In the genomic region with DNA sequence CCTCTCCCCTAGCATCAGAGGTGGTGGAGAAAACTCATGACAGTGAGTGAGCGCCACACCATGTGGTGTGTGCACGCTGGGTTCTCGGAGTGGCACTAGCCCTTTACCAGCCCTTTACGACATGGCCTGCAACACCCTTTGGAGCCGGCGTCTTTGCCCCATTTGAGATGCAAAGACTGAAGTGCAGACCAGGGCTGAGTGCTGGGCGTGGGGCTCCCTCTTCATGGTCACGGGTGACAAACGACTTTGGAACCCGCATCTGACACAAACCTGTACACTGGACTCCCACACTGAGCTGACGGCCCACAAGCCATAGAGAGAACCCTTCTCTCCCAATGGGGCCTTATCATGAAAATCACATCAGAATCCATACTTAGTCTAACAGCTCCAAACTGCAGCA, we compare ENCODE assay signal across 35 cellular contexts.
"Had no signal": no experiment of that assay in that cellular context is flagged by ENCODE, and none has a peak within 500 bp of the region (broad histone marks: within the 10 kb centered on the region; RNA-seq: fewer than 3 reads in every experiment).

No MANE protein-coding gene starts in this region.

- H3K36me3 Mint-ChIP-seq: activated CD8-positive, alpha-beta memory T cell treated with anti-CD3 and anti-CD28 coated beads, Interleukin-2, amount 10 ng/mL, durations not matched to agents 7 days and 5 days; activated naive CD4-positive, alpha-beta T cell treated with anti-CD3 and anti-CD28 coated beads, Interleukin-2, amount 10 ng/mL, durations not matched to agents 7 days and 5 days; activated naive CD4-positive, alpha-beta T cell treated with anti-CD3 and anti-CD28 coated beads, Interleukin-2, amount 50 U/mL, for 24 hours; activated naive CD8-positive, alpha-beta T cell treated with anti-CD3 and anti-CD28 coated beads for 36 hours; brain had no signal

- H3K27ac Mint-ChIP-seq: activated B cell treated with CpG ODN at 0.5 μM for 24 hours; activated CD4-positive, alpha-beta memory T cell treated with anti-CD3 and anti-CD28 coated beads, Interleukin-2, amount 10 ng/mL, durations not matched to agents 7 days and 5 days; activated CD4-positive, alpha-beta T cell treated with anti-CD3 and anti-CD28 coated beads for 36 hours; activated CD4-positive, alpha-beta T cell treated with anti-CD3 and anti-CD28 coated beads, Interleukin-2, amount 10 ng/mL, durations not matched to agents 7 days and 5 days; activated CD8-positive, alpha-beta memory T cell treated with anti-CD3 and anti-CD28 coated beads, Interleukin-2, amount 10 ng/mL, durations not matched to agents 7 days and 5 days; activated CD8-positive, alpha-beta T cell treated with anti-CD3 and anti-CD28 coated beads, Interleukin-2, amount 10 ng/mL, durations not matched to agents 7 days and 5 days; activated naive CD4-positive, alpha-beta T cell treated with anti-CD3 and anti-CD28 coated beads, Interleukin-2, amount 10 ng/mL, durations not matched to agents 7 days and 5 days; activated naive CD4-positive, alpha-beta T cell treated with anti-CD3 and anti-CD28 coated beads, Interleukin-2, amount 50 U/mL, for 24 hours; activated naive CD8-positive, alpha-beta T cell treated with anti-CD3 and anti-CD28 coated beads for 36 hours; activated T-cell treated with anti-CD3 and anti-CD28 coated beads, Interleukin-2, amount 50 U/mL, for 24 hours; activated T-helper 2 cell treated with anti-CD3 and anti-CD28 coated beads, Interferon-gamma antibody, Interleukin-2, Interleukin-4, amounts not matched to agents 10 μg/mL and 5 μg/mL and 100 μg/mL, durations not matched to agents 14 hours and 24 hours and 36 hours; brain; T-helper 1 cell treated with Interleukin-12 subunit alpha and Interleukin-12 subunit beta and Interleukin-4 antibody, amounts not matched to agents 30 μg/mL and 1 μg/mL, for 36 hours; T-helper 2 cell treated with Interferon-gamma antibody and Interleukin-4, amounts not matched to agents 5 μg/mL and 100 μg/mL, for 36 hours had no signal

- H3K4me3 ChIP-seq: adrenal gland, ascending aorta, cardiac muscle cell had no signal

- H3K9me3 Mint-ChIP-seq: activated B cell treated with CpG ODN at 0.5 μM for 24 hours; activated CD4-positive, alpha-beta memory T cell treated with anti-CD3 and anti-CD28 coated beads, Interleukin-2, amount 10 ng/mL, durations not matched to agents 7 days and 5 days; activated CD4-positive, alpha-beta T cell treated with anti-CD3 and anti-CD28 coated beads, Interleukin-2, amount 10 ng/mL, durations not matched to agents 7 days and 5 days; activated naive CD4-positive, alpha-beta T cell treated with anti-CD3 and anti-CD28 coated beads, Interleukin-2, amount 10 ng/mL, durations not matched to agents 7 days and 5 days; activated naive CD4-positive, alpha-beta T cell treated with anti-CD3 and anti-CD28 coated beads, Interleukin-2, amount 50 U/mL, for 24 hours; activated naive CD8-positive, alpha-beta T cell treated with anti-CD3 and anti-CD28 coated beads for 36 hours; activated T-cell treated with anti-CD3 and anti-CD28 coated beads, Interleukin-2, amount 50 U/mL, for 24 hours; activated T-helper 2 cell treated with anti-CD3 and anti-CD28 coated beads, Interferon-gamma antibody, Interleukin-2, Interleukin-4, amounts not matched to agents 10 μg/mL and 5 μg/mL and 100 μg/mL, durations not matched to agents 14 hours and 24 hours and 36 hours; central memory CD8-positive, alpha-beta T cell; T-helper 1 cell treated with Interleukin-12 subunit alpha and Interleukin-12 subunit beta and Interleukin-4 antibody, amounts not matched to agents 30 μg/mL and 1 μg/mL, for 36 hours; T-helper 2 cell treated with Interferon-gamma antibody and Interleukin-4, amounts not matched to agents 5 μg/mL and 100 μg/mL, for 36 hours had no signal

- H3K4me1 ChIP-seq: adrenal gland had no signal

- H3K27me3 ChIP-seq: adrenal gland, ascending aorta, cardiac muscle cell had no signal

- DNase-seq: activated B cell treated with CpG ODN at 0.5 μM for 24 hours; activated CD4-positive, alpha-beta memory T cell treated with anti-CD3 and anti-CD28 coated beads, Interleukin-2, amount 10 ng/mL, durations not matched to agents 7 days and 5 days; activated CD4-positive, alpha-beta T cell treated with anti-CD3 and anti-CD28 coated beads for 1 hour; activated CD4-positive, alpha-beta T cell treated with anti-CD3 and anti-CD28 coated beads for 36 hours; activated CD4-positive, alpha-beta T cell treated with anti-CD3 and anti-CD28 coated beads for 48 hours; activated CD4-positive, alpha-beta T cell treated with anti-CD3 and anti-CD28 coated beads, Interleukin-2, amount 10 ng/mL, durations not matched to agents 7 days and 5 days; activated CD4-positive, alpha-beta T cell treated with anti-CD3 and anti-CD28 coated beads, Interleukin-2, amount 50 U/mL, for 48 hours; activated CD8-positive, alpha-beta memory T cell treated with anti-CD3 and anti-CD28 coated beads for 24 hours; activated CD8-positive, alpha-beta memory T cell treated with anti-CD3 and anti-CD28 coated beads, Interleukin-2, amount 10 ng/mL, durations not matched to agents 7 days and 5 days; activated CD8-positive, alpha-beta memory T cell treated with anti-CD3 and anti-CD28 coated beads, Interleukin-2, amount 50 U/mL, for 48 hours; activated CD8-positive, alpha-beta T cell treated with anti-CD3 and anti-CD28 coated beads, Interleukin-2, amount 10 ng/mL, durations not matched to agents 7 days and 5 days; activated effector memory CD4-positive, alpha-beta T cell treated with Interleukin-2 at 50 U/mL for 16 hours; activated gamma-delta T cell; activated naive CD4-positive, alpha-beta T cell treated with anti-CD3 and anti-CD28 coated beads, Interleukin-2, amount 10 ng/mL, durations not matched to agents 7 days and 5 days; activated naive CD4-positive, alpha-beta T cell treated with Interleukin-2 at 50 U/mL for 16 hours; activated naive CD8-positive, alpha-beta T cell treated with anti-CD3 and anti-CD28 coated beads for 36 hours; activated T-cell treated with anti-CD3 and anti-CD28 coated beads, Interleukin-2, amount 50 U/mL, for 24 hours; activated T-cell treated with anti-CD3 and anti-CD28 coated beads, Interleukin-2, amount 50 U/mL, for 48 hours; adrenal gland; amniotic stem cell; anterior cingulate cortex; caudate nucleus; cerebellar nuclear complex; T-helper 1 cell; T-helper 2 cell; T-helper 9 cell had no signal

- ATAC-seq: activated CD4-positive, alpha-beta T cell treated with anti-CD3 and anti-CD28 coated beads for 36 hours; activated CD8-positive, alpha-beta memory T cell treated with anti-CD3 and anti-CD28 coated beads, Interleukin-2, amount 10 ng/mL, durations not matched to agents 7 days and 5 days; activated CD8-positive, alpha-beta T cell treated with anti-CD3 and anti-CD28 coated beads, Interleukin-2, amount 10 ng/mL, durations not matched to agents 7 days and 5 days had no signal

- H3K4me1 Mint-ChIP-seq: activated B cell treated with CpG ODN at 0.5 μM for 24 hours; activated CD4-positive, alpha-beta memory T cell treated with anti-CD3 and anti-CD28 coated beads, Interleukin-2, amount 10 ng/mL, durations not matched to agents 7 days and 5 days; activated CD4-positive, alpha-beta T cell treated with anti-CD3 and anti-CD28 coated beads for 36 hours; activated CD8-positive, alpha-beta memory T cell treated with anti-CD3 and anti-CD28 coated beads, Interleukin-2, amount 10 ng/mL, durations not matched to agents 7 days and 5 days; activated naive CD4-positive, alpha-beta T cell treated with anti-CD3 and anti-CD28 coated beads, Interleukin-2, amount 50 U/mL, for 24 hours had no signal

- H3K36me3 ChIP-seq: adrenal gland, ascending aorta, cardiac muscle cell had no signal

- H3K9me3 ChIP-seq: adrenal gland, ascending aorta had no signal

- H3K27ac ChIP-seq: adrenal gland, ascending aorta, cardiac muscle cell, VCaP had no signal

- H3K4me3 Mint-ChIP-seq: activated B cell treated with CpG ODN at 0.5 μM for 24 hours; activated CD4-positive, alpha-beta memory T cell treated with anti-CD3 and anti-CD28 coated beads, Interleukin-2, amount 10 ng/mL, durations not matched to agents 7 days and 5 days; activated CD4-positive, alpha-beta T cell treated with anti-CD3 and anti-CD28 coated beads for 36 hours; activated CD4-positive, alpha-beta T cell treated with anti-CD3 and anti-CD28 coated beads, Interleukin-2, amount 10 ng/mL, durations not matched to agents 7 days and 5 days; activated CD8-positive, alpha-beta memory T cell treated with anti-CD3 and anti-CD28 coated beads, Interleukin-2, amount 10 ng/mL, durations not matched to agents 7 days and 5 days; activated CD8-positive, alpha-beta T cell treated with anti-CD3 and anti-CD28 coated beads, Interleukin-2, amount 10 ng/mL, durations not matched to agents 7 days and 5 days; activated naive CD4-positive, alpha-beta T cell treated with anti-CD3 and anti-CD28 coated beads, Interleukin-2, amount 10 ng/mL, durations not matched to agents 7 days and 5 days; activated naive CD4-positive, alpha-beta T cell treated with anti-CD3 and anti-CD28 coated beads, Interleukin-2, amount 50 U/mL, for 24 hours; activated naive CD8-positive, alpha-beta T cell treated with anti-CD3 and anti-CD28 coated beads for 36 hours; activated T-cell treated with anti-CD3 and anti-CD28 coated beads, Interleukin-2, amount 50 U/mL, for 24 hours; brain; central memory CD8-positive, alpha-beta T cell; T-helper 1 cell treated with Interleukin-12 subunit alpha and Interleukin-12 subunit beta and Interleukin-4 antibody, amounts not matched to agents 30 μg/mL and 1 μg/mL, for 36 hours; T-helper 2 cell treated with Interferon-gamma antibody and Interleukin-4, amounts not matched to agents 5 μg/mL and 100 μg/mL, for 36 hours had no signal
